Comparison of ENCODE assay signal across 11 cellular contexts in genomic region chr1:39666772-39667171, GRCh38. TPM values are rescaled to one million over a fixed set of nuclear protein-coding genes. Genes with fewer than 3 reads are reported as not detected.
DNase-seq lines count a peak whose midpoint lies in the region; ATAC-seq and TF ChIP-seq lines count a peak whose summit lies in the region.
"Had no signal": no experiment of that assay in that cellular context is flagged by ENCODE, and none has a peak within 500 bp of the region (broad histone marks: within the 10 kb centered on the region; RNA-seq: fewer than 3 reads in every experiment).

No MANE protein-coding gene starts in this region.

- H3K4me3 ChIP-seq in GM12865 (ENCODE audit: low read depth, low read length): no peak overlapping the region
- H3K4me3 ChIP-seq: gastrocnemius medialis had no signal

- ATAC-seq in HG02852 (IDR thresholded peaks at IDR 0.05; ENCODE audit: unreplicated experiment) (peak; percentile 84), activated B cell treated with CpG ODN at 0.5 μM for 24 hours (ENCODE audit: low read depth) (peak; percentile 75)
- ATAC-seq: gastrocnemius medialis had no signal

- no peak for TF ChIP-seq CTCF in GM12865 (IDR thresholded peaks at IDR 0.05; ENCODE audit: insufficient read depth, low read depth, low read length, missing control alignments)
- TF ChIP-seq CTCF in activated B cell treated with CpG ODN at 0.5 μM for 24 hours (IDR thresholded peaks at IDR 0.05): no peak
- TF ChIP-seq CTCF in glutamatergic neuron (IDR thresholded peaks at IDR 0.05; ENCODE audit: partially characterized antibody, unreplicated experiment): no peak

- peaks cover 10% of the 10 kb centered on the region for H3K4me1 Mint-ChIP-seq in activated B cell treated with CpG ODN at 0.5 μM for 24 hours
- peaks cover 1% of the 10 kb centered on the region for H3K4me1 Mint-ChIP-seq in glutamatergic neuron (ENCODE audit: low read depth, unreplicated experiment)

- H3K27me3 Mint-ChIP-seq in activated B cell treated with CpG ODN at 0.5 μM for 24 hours: peaks cover 18% of the 10 kb centered on the region
- peaks cover 26% of the 10 kb centered on the region for H3K27me3 Mint-ChIP-seq in glutamatergic neuron (ENCODE audit: unreplicated experiment)

- no peaks in the 10 kb centered on the region for H3K9me3 Mint-ChIP-seq in activated B cell treated with CpG ODN at 0.5 μM for 24 hours
- peaks cover 8% of the 10 kb centered on the region for H3K9me3 Mint-ChIP-seq in glutamatergic neuron (ENCODE audit: unreplicated experiment)

- intact Hi-C loops in activated B cell treated with CpG ODN at 0.5 μM for 24 hours (cut with micrococcal nuclease): no loop called here

- DNase-seq in GM12865 (ENCODE audit: low read depth): peak; percentile 92
- DNase-seq in GM19238 (ENCODE audit: insufficient read length, low spot score): peak; percentile 61
- no peak for DNase-seq in activated B cell treated with CpG ODN at 0.5 μM for 24 hours
- no peak for DNase-seq in glutamatergic neuron
- no peak for DNase-seq in OCI-M1 (lab: John Stamatoyannopoulos, UW)
- DNase-seq in DMS153 treated with DMSO at 0.1 percent for 48 hours (lab: John Stamatoyannopoulos, UW; ENCODE audit: unreplicated experiment): no peak
- no peak for DNase-seq in HuH-7.5 (ENCODE audit: low spot score)
- DNase-seq: Caco-2, gastrocnemius medialis, NCI-H345 had no signal

- POLR2A ChIA-PET in activated B cell treated with CpG ODN at 0.5 μM for 24 hours (lab: Charles Lee): interaction anchor here (0.7 kb wide), 1 partner anchor 640 kb away, joined by 4 read pairs; no protein-coding TSS in a partner anchor

- H3K4me3 Mint-ChIP-seq in activated B cell treated with CpG ODN at 0.5 μM for 24 hours: no peak overlapping the region
- H3K4me3 Mint-ChIP-seq in glutamatergic neuron (ENCODE audit: unreplicated experiment): no peak overlapping the region

- CTCF ChIA-PET in activated B cell treated with CpG ODN at 0.5 μM for 24 hours (lab: Charles Lee): interaction anchor here (0.6 to 1.6 kb wide), 2 partner anchors 9 to 60 kb away, joined by 3 to 4 read pairs; no protein-coding TSS in a partner anchor

- no peak overlapping the region for H3K27ac Mint-ChIP-seq in activated B cell treated with CpG ODN at 0.5 μM for 24 hours
- H3K27ac Mint-ChIP-seq in glutamatergic neuron (ENCODE audit: unreplicated experiment): no peak overlapping the region

- H3K36me3 Mint-ChIP-seq in activated B cell treated with CpG ODN at 0.5 μM for 24 hours (ENCODE audit: low read depth) (no peaks in the 10 kb centered on the region), glutamatergic neuron (ENCODE audit: unreplicated experiment) (peaks cover 6% of the 10 kb centered on the region)

RNA-seq across cellular contexts. Expression of gene NT5C1A, which starts 5.1 kb away (rescaled TPM):
- not detected in 2 replicates for total RNA-seq in activated B cell treated with CpG ODN at 0.5 μM for 24 hours
- not detected for total RNA-seq in glutamatergic neuron (ENCODE audit: unreplicated experiment)
- total RNA-seq: Caco-2 had no signal

RNA-seq across cellular contexts. Expression of gene HPCAL4, which starts 24.5 kb away (rescaled TPM):
- not detected in 2 replicates for total RNA-seq in activated B cell treated with CpG ODN at 0.5 μM for 24 hours
- not detected for total RNA-seq in glutamatergic neuron (ENCODE audit: unreplicated experiment)

RNA-seq across cellular contexts. Expression of gene HEYL, which starts 27.3 kb away (rescaled TPM):
- total RNA-seq in activated B cell treated with CpG ODN at 0.5 μM for 24 hours (not detected in 2 replicates), glutamatergic neuron (ENCODE audit: unreplicated experiment) (9.0 TPM)

Comparison
In these comparisons a context has a peak if more than half of its experiments do, and no peak if none do; other contexts are left out.
1. DNase-seq: peak in GM12865 (single experiment) and GM19238 (single experiment); none in activated B cell treated with CpG ODN at 0.5 μM for 24 hours (single experiment), glutamatergic neuron (single experiment), OCI-M1 (single experiment), DMS153 treated with DMSO at 0.1 percent for 48 hours (single experiment) and HuH-7.5 (single experiment).
2. RNA of gene HEYL, which starts 27.3 kb away (total RNA-seq): 9.0 TPM in glutamatergic neuron (single experiment); not detected in activated B cell treated with CpG ODN at 0.5 μM for 24 hours; every median in the first group is over 10 times any median in the second.